ENCODE assay signal across 9 cellular contexts in the genomic region with DNA sequence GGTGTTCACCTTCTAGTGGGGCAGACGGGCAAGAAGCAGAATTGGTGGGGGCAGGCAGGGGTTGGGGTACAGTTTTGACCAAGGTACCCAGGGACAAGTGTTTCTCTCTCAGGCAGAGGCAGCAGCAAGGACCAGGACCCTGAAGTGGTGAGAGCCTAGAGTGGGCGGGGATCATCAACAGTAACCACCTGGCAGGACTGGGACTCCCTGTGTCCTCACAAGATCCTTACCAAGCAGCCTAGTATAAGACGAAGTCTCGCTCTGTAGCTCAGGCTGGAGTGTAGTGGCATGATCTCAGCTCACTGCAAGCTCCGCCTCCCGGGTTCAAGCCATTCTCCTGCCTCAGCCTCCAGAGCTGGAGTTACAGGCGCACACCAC. TPM values are rescaled to one million over a fixed set of nuclear protein-coding genes. Genes with fewer than 3 reads are reported as not detected.
DNase-seq lines count a peak whose midpoint lies in the region; ATAC-seq and TF ChIP-seq lines count a peak whose summit lies in the region.
"Had no signal": no experiment of that assay in that cellular context is flagged by ENCODE, and none has a peak within 500 bp of the region (broad histone marks: within the 10 kb centered on the region; RNA-seq: fewer than 3 reads in every experiment).

No MANE protein-coding gene starts in this region.

- H3K27ac ChIP-seq in left ventricle myocardium inferior (replicated peaks) (peak overlapping the region; percentile 97), lower lobe of right lung (peak overlapping the region; percentile 87), upper lobe of right lung (peak overlapping the region; percentile 82), trophoblast cell (ENCODE audit: low read depth, low read length) (no peak overlapping the region), smooth muscle cell (ENCODE audit: low read depth) (no peak overlapping the region)

- H3K27me3 ChIP-seq in left ventricle myocardium inferior (ENCODE audit: low read depth) (no peaks in the 10 kb centered on the region), lower lobe of right lung (ENCODE audit: low read depth) (no peaks in the 10 kb centered on the region), upper lobe of right lung (no peaks in the 10 kb centered on the region), MG63 (no peaks in the 10 kb centered on the region), trophoblast cell (ENCODE audit: insufficient read depth, low read length) (no peaks in the 10 kb centered on the region), smooth muscle cell (ENCODE audit: low read depth) (no peaks in the 10 kb centered on the region)

- H3K36me3 Mint-ChIP-seq in activated CD8-positive, alpha-beta T cell treated with anti-CD3 and anti-CD28 coated beads, Interleukin-2, amount 10 ng/mL, durations not matched to agents 7 days and 5 days (ENCODE audit: low read depth) = peaks cover 28% of the 10 kb centered on the region

- no peak overlapping the region for H4K91ac ChIP-seq in trophoblast cell (ENCODE audit: low read depth, low read length)

- no peak overlapping the region for H3K14ac ChIP-seq in trophoblast cell (ENCODE audit: low read length)

- H3K9ac ChIP-seq in trophoblast cell (ENCODE audit: low read length) (no peak overlapping the region), smooth muscle cell (ENCODE audit: low read depth) (no peak overlapping the region)

- H2BK5ac ChIP-seq in trophoblast cell (ENCODE audit: low read depth, low read length, poor library complexity) = no peak overlapping the region

- DNase-seq in left ventricle myocardium inferior (no peak), left cardiac atrium (no peak), lower lobe of right lung (peak; percentile 42), upper lobe of right lung (no peak), MG63 (no peak), trophoblast cell (no peak), smooth muscle cell (lab: John Stamatoyannopoulos, UW; ENCODE audit: unreplicated experiment) (no peak)
- no peak for DNase-seq in activated CD8-positive, alpha-beta T cell treated with anti-CD3 and anti-CD28 coated beads, Interleukin-2, amount 10 ng/mL, durations not matched to agents 7 days and 5 days
- DNase-seq: NCI-H2227 treated with DMSO at 0.1 percent for 48 hours had no signal

- H4K12ac ChIP-seq in trophoblast cell (ENCODE audit: low read depth, low read length) = no peak overlapping the region

- H4K8ac ChIP-seq in trophoblast cell (ENCODE audit: low read depth, low read length) = no peak overlapping the region

- no peak overlapping the region for H2BK120ac ChIP-seq in trophoblast cell (ENCODE audit: insufficient read depth, low read length, poor library complexity)

- H3K9me3 Mint-ChIP-seq in activated CD8-positive, alpha-beta T cell treated with anti-CD3 and anti-CD28 coated beads, Interleukin-2, amount 10 ng/mL, durations not matched to agents 7 days and 5 days (ENCODE audit: insufficient read depth) = no peaks in the 10 kb centered on the region

- peak overlapping the region; percentile 40 for H3K4me3 Mint-ChIP-seq in activated CD8-positive, alpha-beta T cell treated with anti-CD3 and anti-CD28 coated beads, Interleukin-2, amount 10 ng/mL, durations not matched to agents 7 days and 5 days

- no peaks in the 10 kb centered on the region for H3K9me3 ChIP-seq in left ventricle myocardium inferior (replicated peaks)
- H3K9me3 ChIP-seq in lower lobe of right lung = no peaks in the 10 kb centered on the region
- no peaks in the 10 kb centered on the region for H3K9me3 ChIP-seq in upper lobe of right lung
- H3K9me3 ChIP-seq in MG63 = no peaks in the 10 kb centered on the region
- peaks cover 2% of the 10 kb centered on the region for H3K9me3 ChIP-seq in trophoblast cell (ENCODE audit: insufficient read depth, low read depth, low read length)
- no peaks in the 10 kb centered on the region for H3K9me3 ChIP-seq in smooth muscle cell (replicated peaks; ENCODE audit: low read depth)

- no peak overlapping the region for H2AK5ac ChIP-seq in trophoblast cell (ENCODE audit: low read length)

- TF ChIP-seq CTCF in left ventricle myocardium inferior (IDR thresholded peaks at IDR 0.05; ENCODE audit: borderline replicate concordance) = no peak
- TF ChIP-seq CTCF in lower lobe of right lung (IDR thresholded peaks at IDR 0.05) = no peak
- TF ChIP-seq CTCF in upper lobe of right lung (IDR thresholded peaks at IDR 0.05) = no peak
- TF ChIP-seq CTCF in smooth muscle cell (IDR thresholded peaks at IDR 0.05; ENCODE audit: borderline replicate concordance, insufficient read depth, poor library complexity, severe bottlenecking) = no peak

- intact Hi-C loops in left ventricle myocardium inferior (cut with micrococcal nuclease) (no loop called here), left cardiac atrium (cut with DNase I) (loop anchor here (10.0 kb wide), 1 partner anchor 123 kb away; no protein-coding TSS in a partner anchor), lower lobe of right lung (cut with DNase I) (no loop called here), upper lobe of right lung (cut with DNase I) (no loop called here)

- H3K27ac Mint-ChIP-seq in activated CD8-positive, alpha-beta T cell treated with anti-CD3 and anti-CD28 coated beads, Interleukin-2, amount 10 ng/mL, durations not matched to agents 7 days and 5 days = peak overlapping the region; percentile 97

- H3K23ac ChIP-seq in trophoblast cell (ENCODE audit: low read length) = no peak overlapping the region

- WGBS in trophoblast cell (ENCODE audit: extremely low coverage, insufficient coverage, insufficient read length) = no CpG with 5 or more reads among the region's 7 CpGs
- whole genome bisulfite sequencing in smooth muscle cell (ENCODE audit: low lambda C conversion rate) = 96% methylated on average over 7 of the region's 7 CpGs

- no peak overlapping the region for H3K18ac ChIP-seq in trophoblast cell (ENCODE audit: low read length)

- H3K4me1 Mint-ChIP-seq in activated CD8-positive, alpha-beta T cell treated with anti-CD3 and anti-CD28 coated beads, Interleukin-2, amount 10 ng/mL, durations not matched to agents 7 days and 5 days (ENCODE audit: low read depth) = peaks cover 57% of the 10 kb centered on the region

- H3K4me2 ChIP-seq in trophoblast cell (ENCODE audit: low read length) (no peak overlapping the region), smooth muscle cell (no peak overlapping the region)

- peaks cover 13% of the 10 kb centered on the region for H3K79me1 ChIP-seq in trophoblast cell (ENCODE audit: low read length)

- H3K4me3 ChIP-seq in left ventricle myocardium inferior = no peak overlapping the region
- H3K4me3 ChIP-seq in lower lobe of right lung = no peak overlapping the region
- no peak overlapping the region for H3K4me3 ChIP-seq in upper lobe of right lung
- H3K4me3 ChIP-seq in MG63 = no peak overlapping the region
- no peak overlapping the region for H3K4me3 ChIP-seq in trophoblast cell (ENCODE audit: low read depth, low read length)
- no peak overlapping the region for H3K4me3 ChIP-seq in smooth muscle cell

- peaks cover 57% of the 10 kb centered on the region for H4K20me1 ChIP-seq in smooth muscle cell (ENCODE audit: low read depth)

- ATAC-seq in left cardiac atrium (no peak), lower lobe of right lung (no peak), upper lobe of right lung (no peak)
- ATAC-seq in activated CD8-positive, alpha-beta T cell treated with anti-CD3 and anti-CD28 coated beads, Interleukin-2, amount 10 ng/mL, durations not matched to agents 7 days and 5 days = no peak

- peaks cover 20% of the 10 kb centered on the region for H3K36me3 ChIP-seq in left ventricle myocardium inferior
- peaks cover 21% of the 10 kb centered on the region for H3K36me3 ChIP-seq in lower lobe of right lung
- H3K36me3 ChIP-seq in upper lobe of right lung = peaks cover 18% of the 10 kb centered on the region
- peaks cover 26% of the 10 kb centered on the region for H3K36me3 ChIP-seq in MG63
- peaks cover 12 to 21% of the 10 kb centered on the region in 2 experiments for H3K36me3 ChIP-seq in trophoblast cell (ENCODE audit: control insufficient read depth in 1 of 2, insufficient read depth in 2 of 2, low read length in 2 of 2)
- peaks cover 9% of the 10 kb centered on the region for H3K36me3 ChIP-seq in smooth muscle cell (ENCODE audit: low read depth)

- POLR2A ChIA-PET in activated CD8-positive, alpha-beta T cell treated with anti-CD3 and anti-CD28 coated beads, Interleukin-2, amount 10 ng/mL, durations not matched to agents 7 days and 5 days (lab: Charles Lee) = no interaction called here

- no peaks in the 10 kb centered on the region for H3K27me3 Mint-ChIP-seq in activated CD8-positive, alpha-beta T cell treated with anti-CD3 and anti-CD28 coated beads, Interleukin-2, amount 10 ng/mL, durations not matched to agents 7 days and 5 days (ENCODE audit: low read depth)

- H3K4me1 ChIP-seq in left ventricle myocardium inferior (peaks cover 71% of the 10 kb centered on the region), lower lobe of right lung (peaks cover 66% of the 10 kb centered on the region), upper lobe of right lung (peaks cover 56% of the 10 kb centered on the region), trophoblast cell (ENCODE audit: control insufficient read depth in 1 of 2, insufficient read depth in 2 of 2, low read length in 2 of 2) (peaks cover 9 to 25% of the 10 kb centered on the region in 2 experiments), smooth muscle cell (ENCODE audit: low read depth) (peaks cover 21% of the 10 kb centered on the region)

- H3F3A ChIP-seq in smooth muscle cell (ENCODE audit: low read depth) = peaks cover 28% of the 10 kb centered on the region

- H3K79me2 ChIP-seq in trophoblast cell (ENCODE audit: control insufficient read depth, insufficient read depth, low read length, poor library complexity) (peaks cover 12% of the 10 kb centered on the region), smooth muscle cell (ENCODE audit: low read depth) (peaks cover 15% of the 10 kb centered on the region)

- H2AFZ ChIP-seq in trophoblast cell (ENCODE audit: insufficient read depth, low read length, poor library complexity) = no peak overlapping the region
- no peak overlapping the region for H2AFZ ChIP-seq in smooth muscle cell (ENCODE audit: low read depth)

- CTCF ChIA-PET in activated CD8-positive, alpha-beta T cell treated with anti-CD3 and anti-CD28 coated beads, Interleukin-2, amount 10 ng/mL, durations not matched to agents 7 days and 5 days (lab: Charles Lee) = no interaction called here

- H3K4ac ChIP-seq in trophoblast cell (ENCODE audit: low read depth, low read length) = no peak overlapping the region

- H2BK12ac ChIP-seq in trophoblast cell (ENCODE audit: low read length) = no peak overlapping the region

RNA-seq across cellular contexts. Expression of a gene that starts 3.2 kb away (rescaled TPM):
- total RNA-seq in left ventricle myocardium inferior (25.3 TPM), left cardiac atrium (10 to 100 TPM; 39.4 to 53.9 TPM), lower lobe of right lung (133 TPM), upper lobe of right lung (99.2 TPM), smooth muscle cell (27.2 and 32.7 TPM in 2 replicates)
- 10 to 100 TPM; 82.0 to 82.9 TPM for total RNA-seq in activated CD8-positive, alpha-beta T cell treated with anti-CD3 and anti-CD28 coated beads, Interleukin-2, amount 10 ng/mL, durations not matched to agents 7 days and 5 days
- 37.8 and 61.4 TPM in 2 replicates for total RNA-seq in MG63 (2014; rRNA removed; shearing (Covaris generic); ENCODE audit: low replicate concordance)
- 38.9 and 41.2 TPM in 2 replicates for polyA plus RNA-seq in trophoblast cell (2013)
- polyA plus RNA-seq in smooth muscle cell = 37.8 and 39.0 TPM in 2 replicates

RNA-seq across cellular contexts. Expression of a gene that starts 57.4 kb away (rescaled TPM):
- total RNA-seq in left ventricle myocardium inferior (21.7 TPM), left cardiac atrium (10 to 100 TPM; 19.1 to 21.1 TPM), lower lobe of right lung (56.1 TPM), upper lobe of right lung (51.7 TPM), smooth muscle cell (9.0 and 20.9 TPM in 2 replicates)
- 10 to 100 TPM; 83.6 to 85.8 TPM for total RNA-seq in activated CD8-positive, alpha-beta T cell treated with anti-CD3 and anti-CD28 coated beads, Interleukin-2, amount 10 ng/mL, durations not matched to agents 7 days and 5 days
- 9.6 and 11.1 TPM in 2 replicates for total RNA-seq in MG63 (2014; rRNA removed; shearing (Covaris generic); ENCODE audit: low replicate concordance)
- 32.6 and 35.0 TPM in 2 replicates for polyA plus RNA-seq in trophoblast cell (2013)
- 19.8 and 31.2 TPM in 2 replicates for polyA plus RNA-seq in smooth muscle cell

Comparison
In these comparisons a context has a peak if more than half of its experiments do, and no peak if none do; other contexts are left out.
1. intact Hi-C loops: an anchor here in left cardiac atrium (10.0 kb wide); none called in left ventricle myocardium inferior, lower lobe of right lung and upper lobe of right lung.
2. H3K27ac ChIP-seq: peak in left ventricle myocardium inferior (single experiment), lower lobe of right lung (single experiment) and upper lobe of right lung (single experiment); none in trophoblast cell (single experiment) and smooth muscle cell (single experiment).